9 cellular contexts compared by ENCODE assay signal in genomic region chr17:80791758-80792284, GRCh38.
DNase-seq lines count a peak whose midpoint lies in the region; ATAC-seq lines count a peak whose summit lies in the region.
"Had no signal": no experiment of that assay in that cellular context is flagged by ENCODE, and none has a peak within 500 bp of the region (broad histone marks: within the 10 kb centered on the region; RNA-seq: fewer than 3 reads in every experiment).

No MANE protein-coding gene starts in this region.

- peak overlapping the region; percentile 96 for H3K27ac Mint-ChIP-seq in activated T-cell treated with anti-CD3 and anti-CD28 coated beads, Interleukin-2, amount 50 U/mL, for 24 hours
- H3K27ac Mint-ChIP-seq: activated B cell treated with CpG ODN at 0.5 μM for 24 hours had no signal

- ATAC-seq in activated CD4-positive, CD25-positive, alpha-beta regulatory T cell treated with anti-CD3 and anti-CD28 coated beads, Interleukin-2, amount 50 U/mL, for 24 hours, result peak; percentile 53 to 62
- peak; percentile 81 for ATAC-seq in sciatic nerve
- no peak for ATAC-seq in HG02623 (IDR thresholded peaks at IDR 0.05; ENCODE audit: unreplicated experiment)
- no peak for ATAC-seq in HG03025 (IDR thresholded peaks at IDR 0.05; ENCODE audit: low FRiP score, unreplicated experiment)
- ATAC-seq in GM18511 (IDR thresholded peaks at IDR 0.05; ENCODE audit: unreplicated experiment), result no peak

- H3K27me3 Mint-ChIP-seq in activated T-cell treated with anti-CD3 and anti-CD28 coated beads, Interleukin-2, amount 50 U/mL, for 24 hours, result no peaks in the 10 kb centered on the region
- H3K27me3 Mint-ChIP-seq: activated B cell treated with CpG ODN at 0.5 μM for 24 hours had no signal

- H3K9me3 Mint-ChIP-seq in activated T-cell treated with anti-CD3 and anti-CD28 coated beads, Interleukin-2, amount 50 U/mL, for 24 hours, result peaks cover 10% of the 10 kb centered on the region
- H3K9me3 Mint-ChIP-seq: activated B cell treated with CpG ODN at 0.5 μM for 24 hours had no signal

- peak overlapping the region; percentile 44 for H3K4me3 Mint-ChIP-seq in activated T-cell treated with anti-CD3 and anti-CD28 coated beads, Interleukin-2, amount 50 U/mL, for 24 hours
- H3K4me3 Mint-ChIP-seq: activated B cell treated with CpG ODN at 0.5 μM for 24 hours had no signal

- DNase-seq in activated CD4-positive, CD25-positive, alpha-beta regulatory T cell treated with anti-CD3 and anti-CD28 coated beads, Interleukin-2, amount 50 U/mL, for 72 hours, result no peak
- peak; percentile 66 for DNase-seq in activated T-cell treated with anti-CD3 and anti-CD28 coated beads, Interleukin-2, amount 50 U/mL, for 24 hours
- DNase-seq in fibroblast of peridontal ligament (ENCODE audit: extremely low read depth), result peak; percentile 96
- no peak for DNase-seq in sciatic nerve (ENCODE audit: low spot score)
- DNase-seq: activated B cell treated with CpG ODN at 0.5 μM for 24 hours had no signal

- intact Hi-C loops in sciatic nerve (cut with DNase I), result no loop called here

- peaks cover 76% of the 10 kb centered on the region for H3K36me3 Mint-ChIP-seq in activated T-cell treated with anti-CD3 and anti-CD28 coated beads, Interleukin-2, amount 50 U/mL, for 24 hours (ENCODE audit: low read depth)

- peaks cover 88% of the 10 kb centered on the region for H3K4me1 Mint-ChIP-seq in activated T-cell treated with anti-CD3 and anti-CD28 coated beads, Interleukin-2, amount 50 U/mL, for 24 hours (ENCODE audit: low read depth)

Comparison
In these comparisons a context has a peak if more than half of its experiments do, and no peak if none do; other contexts are left out.
1. ATAC-seq: peak in activated CD4-positive, CD25-positive, alpha-beta regulatory T cell treated with anti-CD3 and anti-CD28 coated beads, Interleukin-2, amount 50 U/mL, for 24 hours (2 of 2) and sciatic nerve (single experiment); none in HG02623 (single experiment), HG03025 (single experiment) and GM18511 (single experiment).
2. DNase-seq: peak in activated T-cell treated with anti-CD3 and anti-CD28 coated beads, Interleukin-2, amount 50 U/mL, for 24 hours (single experiment) and fibroblast of peridontal ligament (single experiment); none in activated CD4-positive, CD25-positive, alpha-beta regulatory T cell treated with anti-CD3 and anti-CD28 coated beads, Interleukin-2, amount 50 U/mL, for 72 hours (single experiment) and sciatic nerve (single experiment).